ENCODE assay signal across 1 cellular context in the genomic region with DNA sequence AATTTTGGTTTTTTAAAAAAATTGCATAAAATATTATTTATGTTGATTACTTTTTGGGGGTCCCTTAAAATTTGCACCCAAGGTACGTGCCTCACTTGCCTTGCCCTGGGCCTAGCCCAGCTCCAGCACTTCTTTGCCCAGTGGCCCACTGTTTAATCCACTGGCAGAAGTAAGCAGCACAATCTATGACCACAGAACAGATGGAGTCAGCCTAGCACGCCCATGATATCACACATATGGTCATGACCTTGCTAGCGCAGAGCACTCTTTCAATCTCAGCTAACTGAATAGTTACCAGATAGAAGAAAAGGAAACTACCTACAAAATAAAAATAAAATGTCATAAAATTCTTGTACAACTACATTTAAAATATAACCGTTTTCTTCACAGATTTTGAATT.
TF ChIP-seq lines count a peak whose summit lies in the region.

No MANE protein-coding gene starts in this region.

TF ChIP-seq in neural cell, 6 proteins besides CTCF, POLR2A, EP300 and RAD21 (continued from another document):
- TF ChIP-seq REST (IDR thresholded peaks at IDR 0.05; ENCODE audit: borderline replicate concordance), result no peak
